22 cellular contexts compared by ENCODE assay signal in the genomic region with DNA sequence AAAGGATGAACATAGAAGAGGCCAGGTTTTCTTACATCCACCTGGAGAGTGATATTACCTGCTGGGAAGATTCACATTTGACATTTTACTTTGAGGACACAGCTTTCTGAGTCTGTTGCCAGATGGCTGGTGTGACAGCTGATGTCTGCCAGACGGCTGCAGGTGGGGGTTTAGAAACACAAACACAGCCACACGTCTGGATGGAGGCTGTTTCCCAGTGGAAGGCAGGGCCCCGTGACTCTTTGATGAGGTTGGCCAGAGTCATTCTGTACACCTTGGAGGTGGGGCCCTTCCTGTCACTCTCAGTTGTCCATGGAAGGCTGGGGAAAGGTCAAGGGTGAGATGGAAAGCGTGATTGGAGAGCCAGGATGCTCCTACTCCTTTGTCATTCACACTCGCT.
"Had no signal": no experiment of that assay in that cellular context is flagged by ENCODE, and none has a peak within 500 bp of the region (broad histone marks: within the 10 kb centered on the region; RNA-seq: fewer than 3 reads in every experiment).

No MANE protein-coding gene starts in this region.

- H3K4me1 Mint-ChIP-seq: activated CD4-positive, alpha-beta T cell treated with anti-CD3 and anti-CD28 coated beads, Interleukin-2, amount 10 ng/mL, durations not matched to agents 24 days and 14 days; activated naive CD8-positive, alpha-beta T cell treated with anti-CD3 and anti-CD28 coated beads, Interleukin-2, amount 10 ng/mL, durations not matched to agents 7 days and 5 days; endodermal cell had no signal

- H3K27me3 ChIP-seq: body of pancreas, hepatocyte, right lobe of liver, tibial nerve had no signal

- H3K4me1 ChIP-seq: body of pancreas, parathyroid adenoma, right lobe of liver had no signal

- H3K36me3 Mint-ChIP-seq: activated naive CD8-positive, alpha-beta T cell treated with anti-CD3 and anti-CD28 coated beads, Interleukin-2, amount 10 ng/mL, durations not matched to agents 7 days and 5 days; mesothelial cell of epicardium had no signal

- H3K27ac ChIP-seq: body of pancreas, epithelial cell of prostate, hepatocyte, parathyroid adenoma, right lobe of liver, tibial nerve had no signal

- H3K9me3 ChIP-seq: body of pancreas, right lobe of liver had no signal

- H3K9me3 Mint-ChIP-seq: endodermal cell had no signal

- H3K4me3 Mint-ChIP-seq: activated CD4-positive, alpha-beta T cell treated with anti-CD3 and anti-CD28 coated beads, Interleukin-2, amount 10 ng/mL, durations not matched to agents 24 days and 14 days; activated CD8-positive, alpha-beta T cell treated with anti-CD3 and anti-CD28 coated beads for 36 hours; activated naive CD8-positive, alpha-beta T cell treated with anti-CD3 and anti-CD28 coated beads, Interleukin-2, amount 10 ng/mL, durations not matched to agents 7 days and 5 days; endodermal cell; mesothelial cell of epicardium; nephron; stimulated activated naive CD8-positive, alpha-beta T cell treated with anti-CD3 and anti-CD28 coated beads, Interleukin-15, Interleukin-2, amounts not matched to agents 100 ng/mL and 50 ng/mL, for 24 hours had no signal

- DNase-seq: activated CD4-positive, alpha-beta T cell treated with anti-CD3 and anti-CD28 coated beads, Interleukin-2, amount 10 ng/mL, durations not matched to agents 24 days and 14 days; activated CD8-positive, alpha-beta T cell treated with anti-CD3 and anti-CD28 coated beads for 36 hours; activated naive CD4-positive, alpha-beta T cell treated with Interleukin-2 at 50 U/mL for 16 hours; activated naive CD8-positive, alpha-beta T cell treated with anti-CD3 and anti-CD28 coated beads, Interleukin-2, amount 10 ng/mL, durations not matched to agents 7 days and 5 days; activated T-cell treated with anti-CD3 and anti-CD28 coated beads, Interleukin-2, amount 50 U/mL, for 1 hour; body of pancreas; endodermal cell; foreskin fibroblast; right lobe of liver; small intestine; stimulated activated CD4-positive, alpha-beta T cell treated with anti-CD3 and anti-CD28 coated beads, Interleukin-15, amount 100 ng/mL, for 24 hours; stimulated activated CD4-positive, alpha-beta T cell treated with anti-CD3 and anti-CD28 coated beads, Interleukin-2, amount 100 ng/mL, for 48 hours had no signal

- H3K27me3 Mint-ChIP-seq: activated CD4-positive, alpha-beta T cell treated with anti-CD3 and anti-CD28 coated beads, Interleukin-2, amount 10 ng/mL, durations not matched to agents 24 days and 14 days; activated naive CD8-positive, alpha-beta T cell treated with anti-CD3 and anti-CD28 coated beads, Interleukin-2, amount 10 ng/mL, durations not matched to agents 7 days and 5 days; stimulated activated naive CD8-positive, alpha-beta T cell treated with anti-CD3 and anti-CD28 coated beads, Interleukin-15, Interleukin-2, amounts not matched to agents 100 ng/mL and 50 ng/mL, for 24 hours had no signal

- ATAC-seq: activated CD8-positive, alpha-beta T cell treated with anti-CD3 and anti-CD28 coated beads for 36 hours; body of pancreas; left lobe of liver; right lobe of liver had no signal

- H3K36me3 ChIP-seq: right lobe of liver had no signal

- H3K27ac Mint-ChIP-seq: activated CD4-positive, alpha-beta T cell treated with anti-CD3 and anti-CD28 coated beads, Interleukin-2, amount 10 ng/mL, durations not matched to agents 24 days and 14 days; activated CD8-positive, alpha-beta T cell treated with anti-CD3 and anti-CD28 coated beads for 36 hours; activated naive CD8-positive, alpha-beta T cell treated with anti-CD3 and anti-CD28 coated beads, Interleukin-2, amount 10 ng/mL, durations not matched to agents 7 days and 5 days; activated T-helper 2 cell treated with anti-CD3 and anti-CD28 coated beads, Interferon-gamma antibody, Interleukin-2, Interleukin-4, amounts not matched to agents 10 μg/mL and 5 μg/mL and 100 μg/mL, durations not matched to agents 14 hours and 24 hours and 36 hours; endodermal cell; mesothelial cell of epicardium; nephron; stimulated activated naive CD8-positive, alpha-beta T cell treated with anti-CD3 and anti-CD28 coated beads, Interleukin-15, Interleukin-2, amounts not matched to agents 100 ng/mL and 50 ng/mL, for 24 hours had no signal

- H3K4me3 ChIP-seq: body of pancreas, hepatocyte, lung, right lobe of liver, tibial nerve had no signal
